1 cellular context compared by ENCODE assay signal in the genomic region with DNA sequence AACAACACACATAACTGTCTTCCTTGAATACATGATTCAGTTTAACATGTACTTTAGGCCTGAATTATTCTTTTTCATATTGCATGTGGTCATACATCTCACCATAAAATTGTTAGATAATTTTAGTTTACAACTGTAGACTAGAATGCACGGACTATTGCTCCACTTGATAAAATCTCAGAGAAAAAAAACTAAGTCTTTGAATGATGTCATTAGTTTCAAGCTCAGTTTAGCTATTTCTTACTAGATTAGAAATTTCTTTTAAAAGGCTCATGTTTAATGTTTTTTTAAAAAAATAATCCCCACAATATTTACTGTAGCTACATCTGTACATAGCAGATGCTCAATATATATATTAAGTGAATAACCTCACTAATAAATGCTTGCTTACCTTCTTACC.
TF ChIP-seq lines count a peak whose summit lies in the region.

No MANE protein-coding gene starts in this region.

TF ChIP-seq in GM12878, 131 proteins besides CTCF, POLR2A, EP300 and RAD21:
- TF ChIP-seq MLLT1 (IDR thresholded peaks at IDR 0.05) (no peak), ATF7 (IDR thresholded peaks at IDR 0.05; ENCODE audit: low read depth) (0 out of 2 replicates have a peak, but pooled peaks have one; percentile 34), USF2 (IDR thresholded peaks at IDR 0.05; ENCODE audit: borderline replicate concordance, low read depth, low read length) (no peak), RFX5 (IDR thresholded peaks at IDR 0.05; ENCODE audit: low read depth, low read length) (no peak), SUZ12 (IDR thresholded peaks at IDR 0.05; ENCODE audit: unreplicated experiment) (no peak)
